ENCODE assay signal across 8 cellular contexts in genomic region chr7:139034855-139035587, GRCh38. TPM values are rescaled to one million over a fixed set of nuclear protein-coding genes. Genes with fewer than 3 reads are reported as not detected.
DNase-seq lines count a peak whose midpoint lies in the region; ATAC-seq and TF ChIP-seq lines count a peak whose summit lies in the region.

No MANE protein-coding gene starts in this region.

- 3% methylated on average over 15 of the region's 48 CpGs for WGBS in mammary epithelial cell (ENCODE audit: low coverage, missing lambda C conversion rate)

- H3K4me3 ChIP-seq in AG10803 (ENCODE audit: low read length) (peak overlapping the region; percentile 73), SJSA1 (peak overlapping the region; percentile 88), mammary epithelial cell (replicated peaks in 1 of 3; ENCODE audit: insufficient read depth in 1 of 3, low read depth in 2 of 3, low read length in 3 of 3) (peak overlapping the region; percentile 55 to 81 (median 67))

- peak overlapping the region; percentile 96 for H3K4me2 ChIP-seq in mammary epithelial cell (ENCODE audit: insufficient read depth, low read depth, low read length)

- peak overlapping the region; percentile 23 for H3K27ac ChIP-seq in SJSA1
- peak overlapping the region; percentile 50 for H3K27ac ChIP-seq in mammary epithelial cell (ENCODE audit: insufficient read depth, low read depth, low read length)

- H3K9me3 ChIP-seq in SJSA1 (replicated peaks) (no peaks in the 10 kb centered on the region), mammary epithelial cell (replicated peaks; ENCODE audit: insufficient read depth, low read length) (no peaks in the 10 kb centered on the region)

- DNase-seq in AG10803 (ENCODE audit: low read depth) (peak; percentile 40), SJSA1 (ENCODE audit: low read depth in 1 of 2, low spot score in 2 of 2) (peak; percentile 22 to 44), mammary epithelial cell (peak; percentile 25), kidney tubule cell (ENCODE audit: low spot score) (peak; percentile 46), posterior vena cava (ENCODE audit: low spot score) (no peak)
- DNase-seq in stimulated activated CD8-positive, alpha-beta memory T cell treated with anti-CD3 and anti-CD28 coated beads, Interleukin-15, amount 100 ng/mL, for 48 hours (ENCODE audit: low read depth in 2 of 2) = peak; percentile 8 to 17

- dilution Hi-C loops in mammary epithelial cell (cut with HindIII; ENCODE audit: low sequenced_read_pairs) = loop anchor here (5.0 kb wide), 1 partner anchor 32 kb away; no protein-coding TSS in a partner anchor

- intact Hi-C loops in mammary epithelial cell (cut with micrococcal nuclease) (no loop called here), posterior vena cava (cut with DNase I) (loop anchor here in 1 of 2 donors (5.0 kb wide), 1 partner anchor 42 kb away; no protein-coding TSS in a partner anchor)

- peak; percentile 46 for ATAC-seq in GM18909 (IDR thresholded peaks at IDR 0.05; ENCODE audit: poor library complexity, unreplicated experiment)
- peak; percentile 35 for ATAC-seq in HG03139 (IDR thresholded peaks at IDR 0.05; ENCODE audit: unreplicated experiment)

- TF ChIP-seq CTCF in AG10803 (conservative IDR thresholded peaks at IDR 0.05; ENCODE audit: low read length) (0 out of 2 replicates have a peak, but pooled peaks have one; percentile 17), mammary epithelial cell (conservative IDR thresholded peaks at IDR 0.05 in 1 of 2, IDR thresholded peaks at IDR 0.05 in 1 of 2; ENCODE audit: extremely low read depth in 1 of 2, insufficient read depth in 1 of 2, low read depth in 1 of 2, low read length in 2 of 2) (no peak)

- peak overlapping the region; percentile 54 for H3K9ac ChIP-seq in mammary epithelial cell (ENCODE audit: insufficient read depth, low read length)

- peak overlapping the region; percentile 98 for H2AFZ ChIP-seq in mammary epithelial cell (ENCODE audit: low read depth, low read length)

- BruUV-seq in mammary epithelial cell (replicated peaks; lab: Mats Ljungman, UMichigan) = no TSS peak

- H3K36me3 ChIP-seq in SJSA1 = peaks cover 49% of the 10 kb centered on the region
- peaks cover 14% of the 10 kb centered on the region for H3K36me3 ChIP-seq in mammary epithelial cell (ENCODE audit: insufficient read depth, low read length)

- peaks cover 43% of the 10 kb centered on the region for H3K79me2 ChIP-seq in mammary epithelial cell (ENCODE audit: insufficient read depth, low read length)

- H3K27me3 ChIP-seq in SJSA1 (replicated peaks) = no peaks in the 10 kb centered on the region
- no peaks in the 10 kb centered on the region for H3K27me3 ChIP-seq in mammary epithelial cell (ENCODE audit: insufficient read depth, low read length)

- in situ Hi-C loops in mammary epithelial cell (cut with MboI; ENCODE audit: low sequenced_read_pairs in 2 of 2) = no loop called here

- CTCF ChIA-PET in mammary epithelial cell (lab: Charles Lee; ENCODE audit: low non-redundant PET) = no interaction called here

- no peaks in the 10 kb centered on the region for H4K20me1 ChIP-seq in mammary epithelial cell (ENCODE audit: insufficient read depth, low read length)

- H3K4me1 ChIP-seq in SJSA1 (replicated peaks) = peaks cover 15% of the 10 kb centered on the region
- H3K4me1 ChIP-seq in mammary epithelial cell (ENCODE audit: insufficient read depth, low read length) = peaks cover 18% of the 10 kb centered on the region

RNA-seq across cellular contexts. Expression of gene ZC3HAV1L, which starts 0.8 kb away (rescaled TPM):
- 7.5 and 15.2 TPM in 2 replicates for total RNA-seq in SJSA1 (2014; rRNA removed; shearing (Covaris generic))
- total RNA-seq in mammary epithelial cell = 10 to 100 TPM in 1 of 2 donors, 1 to 10 TPM in 1; 9.9 to 14.8 TPM
- 9.5 TPM for polyA plus RNA-seq in mammary epithelial cell
- polyA minus RNA-seq in mammary epithelial cell = 15.9 TPM
- 10 to 100 TPM in 1 of 2 donors, 1 to 10 TPM in 1; 9.2 to 10.9 TPM for total RNA-seq in posterior vena cava

RNA-seq across cellular contexts. Expression of gene KIAA1549, which starts 53.8 kb away (rescaled TPM):
- total RNA-seq in SJSA1 (2014; rRNA removed; shearing (Covaris generic)) = 0.75 and 0.95 TPM in 2 replicates
- total RNA-seq in mammary epithelial cell = 1 to 10 TPM; 3.8 to 7.7 TPM
- 2.4 TPM for polyA plus RNA-seq in mammary epithelial cell
- 11.8 TPM for polyA minus RNA-seq in mammary epithelial cell
- total RNA-seq in posterior vena cava = 1 to 10 TPM; 1.4 to 1.8 TPM
